8 cellular contexts compared by ENCODE assay signal in genomic region chr10:80492875-80493413, GRCh38. TPM values are rescaled to one million over a fixed set of nuclear protein-coding genes. Genes with fewer than 3 reads are reported as not detected.
DNase-seq lines count a peak whose midpoint lies in the region; ATAC-seq and TF ChIP-seq lines count a peak whose summit lies in the region.

No MANE protein-coding gene starts in this region.

- H3K9me3 ChIP-seq in subcutaneous abdominal adipose tissue (ENCODE audit: control insufficient read depth in 5 of 5, low read length in 5 of 5) = no peaks in the 10 kb centered on the region

- TF ChIP-seq CTCF in GM10266 (IDR thresholded peaks at IDR 0.05; ENCODE audit: control insufficient read depth, insufficient read depth, low read depth, missing control alignments) = no peak

- peaks cover 2 to 3% of the 10 kb centered on the region in 2 donors for H3K9me3 Mint-ChIP-seq in activated T-cell treated with anti-CD3 and anti-CD28 coated beads, Interleukin-2, amount 50 U/mL, for 72 hours
- no peaks in the 10 kb centered on the region for H3K9me3 Mint-ChIP-seq in activated naive CD8-positive, alpha-beta T cell (ENCODE audit: low read depth)

- H3K4me3 ChIP-seq in subcutaneous abdominal adipose tissue (ENCODE audit: low read depth in 1 of 5, low read length in 5 of 5) = no peak overlapping the region

- peak overlapping the region; percentile 61 to 73 for H3K4me3 Mint-ChIP-seq in activated T-cell treated with anti-CD3 and anti-CD28 coated beads, Interleukin-2, amount 50 U/mL, for 72 hours
- peak overlapping the region; percentile 55 for H3K4me3 Mint-ChIP-seq in activated naive CD8-positive, alpha-beta T cell

- ATAC-seq in activated T-cell treated with anti-CD3 and anti-CD28 coated beads, Interleukin-2, amount 50 U/mL, for 72 hours (replicated peaks in 1 of 2) = no peak
- peak; percentile 11 for ATAC-seq in HG02938 (IDR thresholded peaks at IDR 0.05; ENCODE audit: unreplicated experiment)

- peaks cover 16 to 38% of the 10 kb centered on the region in 2 donors for H3K36me3 Mint-ChIP-seq in activated T-cell treated with anti-CD3 and anti-CD28 coated beads, Interleukin-2, amount 50 U/mL, for 72 hours (ENCODE audit: insufficient read depth in 2 of 2)
- H3K36me3 Mint-ChIP-seq in activated naive CD8-positive, alpha-beta T cell = peaks cover 50% of the 10 kb centered on the region

- H3K9ac ChIP-seq in subcutaneous abdominal adipose tissue (ENCODE audit: low read length in 5 of 5) = no peak overlapping the region

- DNase-seq in activated T-cell treated with anti-CD3 and anti-CD28 coated beads, Interleukin-2, amount 50 U/mL, for 72 hours = no peak
- DNase-seq in activated T-cell treated with anti-CD3 and anti-CD28 coated beads, Interleukin-2, amount 50 U/mL, for 48 hours = no peak
- DNase-seq in AML-193 (lab: John Stamatoyannopoulos, UW) (no peak), GM10266 (ENCODE audit: extremely low spot score) (no peak), OCI-M2 (lab: John Stamatoyannopoulos, UW; ENCODE audit: unreplicated experiment) (no peak)

- H3K4me1 Mint-ChIP-seq in activated T-cell treated with anti-CD3 and anti-CD28 coated beads, Interleukin-2, amount 50 U/mL, for 72 hours (ENCODE audit: low read depth) = peaks cover 99% of the 10 kb centered on the region
- H3K4me1 Mint-ChIP-seq in activated naive CD8-positive, alpha-beta T cell (ENCODE audit: low read depth) = peaks cover 98% of the 10 kb centered on the region

- no peaks in the 10 kb centered on the region for H3K27me3 ChIP-seq in subcutaneous abdominal adipose tissue (ENCODE audit: control insufficient read depth in 5 of 5, insufficient read depth in 4 of 5, low read length in 5 of 5)

- peak overlapping the region; percentile 92 for H3K27ac ChIP-seq in subcutaneous abdominal adipose tissue (ENCODE audit: low read depth, low read length)

- no peaks in the 10 kb centered on the region for H3K27me3 Mint-ChIP-seq in activated T-cell treated with anti-CD3 and anti-CD28 coated beads, Interleukin-2, amount 50 U/mL, for 72 hours (ENCODE audit: low read depth)
- H3K27me3 Mint-ChIP-seq in activated naive CD8-positive, alpha-beta T cell = no peaks in the 10 kb centered on the region

- peaks cover 34 to 97% (median 93%) of the 10 kb centered on the region in 5 donors for H3K4me1 ChIP-seq in subcutaneous abdominal adipose tissue (ENCODE audit: control insufficient read depth in 5 of 5, insufficient read depth in 5 of 5, low read length in 5 of 5)

- H3K27ac Mint-ChIP-seq in activated T-cell treated with anti-CD3 and anti-CD28 coated beads, Interleukin-2, amount 50 U/mL, for 72 hours = peak overlapping the region; percentile 85
- peak overlapping the region; percentile 90 for H3K27ac Mint-ChIP-seq in activated naive CD8-positive, alpha-beta T cell

- peaks cover 3 to 42% (median 34%) of the 10 kb centered on the region in 5 donors for H3K36me3 ChIP-seq in subcutaneous abdominal adipose tissue (ENCODE audit: control insufficient read depth in 5 of 5, insufficient read depth in 5 of 5, low read length in 5 of 5)

RNA-seq across cellular contexts. Expression of gene TSPAN14, which starts 38.8 kb away (rescaled TPM):
- total RNA-seq in activated T-cell treated with anti-CD3 and anti-CD28 coated beads, Interleukin-2, amount 50 U/mL, for 72 hours = 10 to 100 TPM; 44.2 to 47.8 TPM

RNA-seq across cellular contexts. Expression of gene SH2D4B, which starts 44.8 kb away (rescaled TPM):
- total RNA-seq in activated T-cell treated with anti-CD3 and anti-CD28 coated beads, Interleukin-2, amount 50 U/mL, for 72 hours = under 1 TPM; 0.34 to 0.46 TPM
